17 cellular contexts compared by ENCODE assay signal in the genomic region with DNA sequence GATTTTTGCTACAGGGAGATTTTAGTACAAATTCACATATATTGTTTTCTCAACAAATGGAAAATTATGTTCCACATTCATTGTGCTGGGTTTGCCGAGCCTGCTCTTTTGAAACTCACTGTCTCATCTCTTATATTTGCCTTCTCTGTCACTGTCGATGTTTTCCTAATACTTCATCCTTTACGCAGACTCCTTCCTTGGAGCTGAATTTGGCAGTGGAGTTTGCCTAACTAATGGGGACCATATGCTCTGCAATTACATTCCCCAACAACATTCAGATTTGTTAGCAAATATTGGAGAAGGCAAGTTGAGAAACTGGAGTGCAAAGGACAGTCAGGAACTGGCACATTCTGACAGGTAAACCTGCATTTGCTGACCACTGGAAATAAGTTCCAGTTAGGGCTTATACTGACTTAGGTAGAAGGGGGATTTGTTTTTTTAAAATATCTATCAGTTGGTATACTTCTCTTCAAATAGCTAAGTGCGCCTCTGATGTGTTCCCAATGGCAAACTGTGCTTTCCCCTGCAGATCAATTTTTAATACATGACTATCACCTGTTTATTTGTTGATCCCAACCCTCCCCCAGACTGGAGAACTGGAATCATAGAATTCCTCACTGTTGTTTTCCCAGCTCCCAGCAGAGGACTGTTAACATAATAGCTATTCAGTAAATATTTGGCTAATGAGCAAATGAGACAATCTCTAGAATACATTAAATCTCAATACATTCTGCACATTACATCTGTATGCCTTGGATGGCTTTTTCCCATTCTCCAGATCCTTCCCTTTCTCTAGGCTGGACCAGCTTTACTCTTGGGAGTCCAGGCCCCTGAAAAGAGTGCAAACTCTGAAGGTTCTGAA.
DNase-seq lines count a peak whose midpoint lies in the region; ATAC-seq and TF ChIP-seq lines count a peak whose summit lies in the region.
"Had no signal": no experiment of that assay in that cellular context is flagged by ENCODE, and none has a peak within 500 bp of the region (broad histone marks: within the 10 kb centered on the region; RNA-seq: fewer than 3 reads in every experiment).

No MANE protein-coding gene starts in this region.

- no peaks in the 10 kb centered on the region for H3K9me2 ChIP-seq in OCI-LY7 (ENCODE audit: insufficient read depth, low read length)

- H3K4me1 ChIP-seq in OCI-LY7 (ENCODE audit: insufficient read depth, low read length, poor library complexity, severe bottlenecking), result no peaks in the 10 kb centered on the region

- ATAC-seq in Right ventricle myocardium superior (ENCODE audit: poor library complexity) (peak; percentile 29), HG02763 (IDR thresholded peaks at IDR 0.05; ENCODE audit: unreplicated experiment) (no peak)
- ATAC-seq: activated T-cell treated with anti-CD3 and anti-CD28 coated beads, Interleukin-2, amount 50 U/mL, for 72 hours; naive thymus-derived CD8-positive, alpha-beta T cell had no signal

- CTCF ChIA-PET in OCI-LY7 (lab: Charles Lee; ENCODE audit: unreplicated experiment), result no interaction called here

- intact Hi-C loops in Right ventricle myocardium superior (cut with DNase I) (no loop called here), cardiac septum (cut with DNase I) (no loop called here), OCI-LY7 (cut with micrococcal nuclease; ENCODE audit: unreplicated experiment) (no loop called here)

- TF ChIP-seq CTCF in foreskin fibroblast (IDR thresholded peaks at IDR 0.05; ENCODE audit: low read depth, low read length) (no peak), OCI-LY7 (conservative IDR thresholded peaks at IDR 0.05; ENCODE audit: low read length) (no peak)

- no peaks in the 10 kb centered on the region for H3K79me2 ChIP-seq in OCI-LY7 (ENCODE audit: insufficient read depth, low read depth, low read length)

- BruUV-seq in OCI-LY7 (replicated peaks; lab: Mats Ljungman, UMichigan), result no TSS peak

- no peaks in the 10 kb centered on the region for H3K36me3 ChIP-seq in OCI-LY7 (ENCODE audit: insufficient read depth, low read length)
- H3K36me3 ChIP-seq: thoracic aorta had no signal

- H2AFZ ChIP-seq in OCI-LY7 (ENCODE audit: low read length), result no peak overlapping the region

- no peak for DNase-seq in Right ventricle myocardium superior
- no peak for DNase-seq in cardiac septum (ENCODE audit: low spot score)
- peak; percentile 21 for DNase-seq in NCI-H748 treated with DMSO at 0.1 percent for 48 hours (lab: John Stamatoyannopoulos, UW)
- peak; percentile 68 to 90 for DNase-seq in foreskin fibroblast
- DNase-seq in NOMO-1 treated with DMSO at 0.1 percent for 48 hours (lab: John Stamatoyannopoulos, UW; ENCODE audit: unreplicated experiment), result no peak
- DNase-seq in OCI-LY7 (ENCODE audit: low spot score), result no peak
- no peak for DNase-seq in hippocampal formation (lab: John Stamatoyannopoulos, UW)
- DNase-seq: activated CD4-positive, CD25-positive, alpha-beta regulatory T cell; activated T-cell treated with anti-CD3 and anti-CD28 coated beads, Interleukin-2, amount 50 U/mL, for 72 hours; CD8-positive, alpha-beta memory T cell; H7; naive thymus-derived CD8-positive, alpha-beta T cell; NCI-H1048; NCI-H2107; NCI-H524 treated with DMSO at 0.1 percent for 48 hours had no signal

- H3K9me3 ChIP-seq in OCI-LY7 (ENCODE audit: low read length), result no peaks in the 10 kb centered on the region
- H3K9me3 ChIP-seq: thoracic aorta had no signal

- H3K4me3 ChIP-seq in foreskin fibroblast (ENCODE audit: low read depth in 1 of 2, low read length in 2 of 2) (peak overlapping the region in 1 of 2 donors; percentile 8), OCI-LY7 (ENCODE audit: low read depth, low read length, poor library complexity, severe bottlenecking) (no peak overlapping the region)
- H3K4me3 ChIP-seq: thoracic aorta had no signal

- H3K27ac ChIP-seq in OCI-LY7 (ENCODE audit: low read depth, low read length, poor library complexity, severe bottlenecking), result no peak overlapping the region
- H3K27ac ChIP-seq: thoracic aorta had no signal

- H4K20me1 ChIP-seq in OCI-LY7 (ENCODE audit: insufficient read depth, low read length), result no peaks in the 10 kb centered on the region

- no peak overlapping the region for H3K4me2 ChIP-seq in OCI-LY7 (ENCODE audit: low read length)

- POLR2A ChIA-PET in OCI-LY7 (lab: Charles Lee), result interaction anchor here (0.6 kb wide), 1 partner anchor 1008 kb away, joined by 4 read pairs; no protein-coding TSS in a partner anchor

Comparison
In these comparisons a context has a peak if more than half of its experiments do, and no peak if none do; other contexts are left out.
1. DNase-seq: peak in NCI-H748 treated with DMSO at 0.1 percent for 48 hours (single experiment) and foreskin fibroblast (2 of 2); none in Right ventricle myocardium superior (single experiment), cardiac septum (single experiment), NOMO-1 treated with DMSO at 0.1 percent for 48 hours (single experiment), OCI-LY7 (single experiment) and hippocampal formation (0 of 2).